Comparison of ENCODE assay signal across 28 cellular contexts in the genomic region with DNA sequence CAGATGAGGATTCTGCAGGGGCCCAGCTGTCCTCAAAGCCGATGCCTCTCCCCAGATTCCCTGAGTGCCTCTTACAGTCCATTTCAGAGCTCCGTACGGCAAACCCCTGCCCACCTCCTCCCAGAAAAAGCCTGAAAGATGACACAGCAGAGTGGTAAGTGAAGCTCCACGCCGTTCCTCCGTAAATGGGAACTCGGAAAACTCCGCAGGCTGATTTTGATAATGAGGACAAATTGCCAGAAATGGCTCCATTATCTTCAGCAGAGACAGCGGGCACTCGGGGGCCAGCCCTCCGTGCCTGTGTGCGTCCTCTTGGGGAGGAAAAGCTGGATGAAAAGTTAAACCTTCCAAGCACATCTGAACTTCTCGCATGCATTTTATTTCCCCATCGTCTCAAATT.
DNase-seq lines count a peak whose midpoint lies in the region; ATAC-seq and TF ChIP-seq lines count a peak whose summit lies in the region.
"Had no signal": no experiment of that assay in that cellular context is flagged by ENCODE, and none has a peak within 500 bp of the region (broad histone marks: within the 10 kb centered on the region; RNA-seq: fewer than 3 reads in every experiment).

No MANE protein-coding gene starts in this region.

- no peak for ATAC-seq in activated CD8-positive, alpha-beta memory T cell treated with anti-CD3 and anti-CD28 coated beads, Interleukin-2, amount 10 ng/mL, durations not matched to agents 7 days and 5 days
- ATAC-seq: GM23338 had no signal

- H3K27ac Mint-ChIP-seq in activated CD8-positive, alpha-beta memory T cell treated with anti-CD3 and anti-CD28 coated beads, Interleukin-2, amount 10 ng/mL, durations not matched to agents 7 days and 5 days: no peak overlapping the region

- peaks cover 0 to 8% (median 0%) of the 10 kb centered on the region in 6 donors for H3K4me1 ChIP-seq in spleen

- peak; percentile 28 for DNase-seq in activated CD8-positive, alpha-beta memory T cell treated with anti-CD3 and anti-CD28 coated beads, Interleukin-2, amount 10 ng/mL, durations not matched to agents 7 days and 5 days
- DNase-seq in activated CD8-positive, alpha-beta memory T cell treated with anti-CD3 and anti-CD28 coated beads for 24 hours: no peak
- peak; percentile 4 for DNase-seq in D341Med (ENCODE audit: low spot score)
- DNase-seq in coronary artery (ENCODE audit: low spot score): peak; percentile 41
- peak; percentile 37 for DNase-seq in spleen
- DNase-seq in NCI-H345 (lab: John Stamatoyannopoulos, UW): no peak
- no peak for DNase-seq in kidney glomerular epithelial cell (lab: John Stamatoyannopoulos, UW)
- no peak for DNase-seq in NAMALWA (ENCODE audit: low spot score)
- DNase-seq: AML-193; CD8-positive, alpha-beta memory T cell; DMS79 treated with DMSO at 0.1 percent for 48 hours; GF-D8; HCEC 1CT; IMR-90; KG1; MM.1S; NCI-H1048; NCI-H1417; NCI-H1694; NCI-H2029 treated with DMSO at 0.1 percent for 48 hours; NCI-H446; NCI-H524 treated with DMSO at 0.1 percent for 48 hours; NCI-H774; Right ventricle myocardium superior; RPMI8226 had no signal

- CTCF ChIA-PET in activated CD8-positive, alpha-beta memory T cell treated with anti-CD3 and anti-CD28 coated beads, Interleukin-2, amount 10 ng/mL, durations not matched to agents 7 days and 5 days (lab: Charles Lee): no interaction called here

- H3K36me3 ChIP-seq in spleen: peaks cover 0 to 39% (median 4%) of the 10 kb centered on the region in 6 donors
- H3K36me3 ChIP-seq: SJSA1 had no signal

- H3K27me3 ChIP-seq in spleen (replicated peaks in 1 of 7): no peaks in the 10 kb centered on the region
- H3K27me3 ChIP-seq: SJSA1 had no signal

- 90 to 94% (median 92%) methylated on average over 14 of the region's 14 CpGs for WGBS in spleen, 5 donors

- no peaks in the 10 kb centered on the region for H3K27me3 Mint-ChIP-seq in activated CD8-positive, alpha-beta memory T cell treated with anti-CD3 and anti-CD28 coated beads, Interleukin-2, amount 10 ng/mL, durations not matched to agents 7 days and 5 days
- H3K27me3 Mint-ChIP-seq: CD8-positive, alpha-beta memory T cell had no signal

- no peaks in the 10 kb centered on the region for H3K36me3 Mint-ChIP-seq in activated CD8-positive, alpha-beta memory T cell treated with anti-CD3 and anti-CD28 coated beads, Interleukin-2, amount 10 ng/mL, durations not matched to agents 7 days and 5 days

- TF ChIP-seq POLR2A in spleen (IDR thresholded peaks at IDR 0.05): no peak

- H3K9me3 ChIP-seq in spleen: no peaks in the 10 kb centered on the region
- H3K9me3 ChIP-seq: SJSA1 had no signal

- H3K9me3 Mint-ChIP-seq in activated CD8-positive, alpha-beta memory T cell treated with anti-CD3 and anti-CD28 coated beads, Interleukin-2, amount 10 ng/mL, durations not matched to agents 7 days and 5 days (ENCODE audit: low read depth): no peaks in the 10 kb centered on the region
- H3K9me3 Mint-ChIP-seq: CD8-positive, alpha-beta memory T cell; GM23338 had no signal

- intact Hi-C loops in spleen (cut with DNase I; ENCODE audit: low total_unique reads): loop anchor here (10.0 kb wide), 1 partner anchor 396 kb away; no protein-coding TSS in a partner anchor

- H3K4me3 ChIP-seq in coronary artery: no peak overlapping the region
- H3K4me3 ChIP-seq in spleen: no peak overlapping the region
- H3K4me3 ChIP-seq: GM23338, SJSA1 had no signal

- TF ChIP-seq CTCF in coronary artery (IDR thresholded peaks at IDR 0.05): no peak
- TF ChIP-seq CTCF in spleen (IDR thresholded peaks at IDR 0.05 in 8 of 11, conservative IDR thresholded peaks at IDR 0.05 in 3 of 11): no peak

- H3K4me3 Mint-ChIP-seq in activated CD8-positive, alpha-beta memory T cell treated with anti-CD3 and anti-CD28 coated beads, Interleukin-2, amount 10 ng/mL, durations not matched to agents 7 days and 5 days: no peak overlapping the region
- H3K4me3 Mint-ChIP-seq: CD8-positive, alpha-beta memory T cell; GM23338 had no signal

- peaks cover 6% of the 10 kb centered on the region for H3K4me1 Mint-ChIP-seq in activated CD8-positive, alpha-beta memory T cell treated with anti-CD3 and anti-CD28 coated beads, Interleukin-2, amount 10 ng/mL, durations not matched to agents 7 days and 5 days

- H3K27ac ChIP-seq in coronary artery (no peak overlapping the region), spleen (no peak overlapping the region)
- H3K27ac ChIP-seq: C4-2B, SJSA1 had no signal

Comparison
In these comparisons a context has a peak if more than half of its experiments do, and no peak if none do; other contexts are left out.
1. DNase-seq: peak in activated CD8-positive, alpha-beta memory T cell treated with anti-CD3 and anti-CD28 coated beads, Interleukin-2, amount 10 ng/mL, durations not matched to agents 7 days and 5 days (single experiment), D341Med (single experiment), coronary artery (single experiment) and spleen (single experiment); none in activated CD8-positive, alpha-beta memory T cell treated with anti-CD3 and anti-CD28 coated beads for 24 hours (single experiment), NCI-H345 (single experiment), kidney glomerular epithelial cell (single experiment) and NAMALWA (single experiment).